In the genomic region with DNA sequence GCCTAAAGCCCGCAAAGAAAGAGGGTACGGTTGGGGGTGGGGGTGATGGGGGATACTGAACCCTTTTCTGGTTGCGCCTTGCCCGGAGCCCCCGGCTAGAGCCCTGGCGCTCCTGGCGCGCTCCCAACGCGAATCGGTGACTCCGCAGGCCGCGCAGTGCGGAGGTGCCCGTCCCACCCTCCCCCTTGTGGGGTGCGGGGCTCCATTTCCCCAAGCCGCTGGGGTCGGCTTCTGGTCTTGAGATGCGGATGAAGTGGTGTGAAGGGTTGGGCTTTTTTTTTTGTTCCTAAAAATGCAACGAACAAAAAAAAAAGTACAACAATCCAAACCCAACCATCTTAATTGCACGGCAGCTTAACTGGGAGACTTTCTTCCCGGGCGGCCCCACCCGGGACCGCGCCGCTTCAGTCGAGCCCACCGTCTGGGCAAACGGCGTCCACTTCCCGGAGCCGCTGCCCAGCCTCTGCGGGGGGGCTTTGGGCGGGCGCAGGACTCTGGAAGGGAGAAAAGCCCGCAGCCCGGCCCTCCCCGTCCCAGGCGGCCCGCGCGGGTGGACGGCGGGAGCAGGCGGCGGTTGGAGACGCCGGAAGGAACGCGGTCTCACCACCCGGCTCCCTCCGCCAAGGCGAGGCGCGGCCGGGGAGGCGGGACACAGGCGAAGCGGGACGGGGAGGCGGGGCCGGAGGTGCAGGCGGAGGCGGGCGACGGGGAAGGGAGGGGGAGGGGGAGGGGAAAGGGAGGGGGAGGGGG, we compare ENCODE assay signal across 8 cellular contexts. TPM values are rescaled to one million over a fixed set of nuclear protein-coding genes. Genes with fewer than 3 reads are reported as not detected.
A peak's percentile ranks its signal among the peaks of the same experiment; 100 is the strongest.
DNase-seq lines count a peak whose midpoint lies in the region; ATAC-seq and TF ChIP-seq lines count a peak whose summit lies in the region.

No MANE protein-coding gene starts in this region.

- TF ChIP-seq EP300 in gastroesophageal sphincter (IDR thresholded peaks at IDR 0.05) = no peak

- in situ Hi-C loops in SK-MEL-5 (cut with HindIII; ENCODE audit: low pct_unique_long_range_greater_than_20kb, low sequenced_read_pairs) = no loop called here

- intact Hi-C loops in activated naive CD4-positive, alpha-beta T cell treated with anti-CD3 and anti-CD28 coated beads for 36 hours (cut with micrococcal nuclease) = loop anchor here (2.0 to 5.0 kb wide), 5 partner anchors 240 to 596 kb away; a partner anchor contains a TSS

- peaks cover 28% of the 10 kb centered on the region for H3K4me1 Mint-ChIP-seq in activated naive CD4-positive, alpha-beta T cell treated with anti-CD3 and anti-CD28 coated beads for 36 hours (ENCODE audit: low read depth)

- H3K9me3 ChIP-seq in gastroesophageal sphincter (no peaks in the 10 kb centered on the region), subcutaneous abdominal adipose tissue (ENCODE audit: control insufficient read depth in 5 of 5, low read length in 5 of 5) (no peaks in the 10 kb centered on the region)

- H3K4me1 ChIP-seq in gastroesophageal sphincter = peaks cover 0 to 46% (median 22%) of the 10 kb centered on the region in 3 donors
- peaks cover 4 to 39% (median 34%) of the 10 kb centered on the region in 5 donors for H3K4me1 ChIP-seq in subcutaneous abdominal adipose tissue (ENCODE audit: control insufficient read depth in 5 of 5, insufficient read depth in 5 of 5, low read length in 5 of 5)

- H3K36me3 Mint-ChIP-seq in activated naive CD4-positive, alpha-beta T cell treated with anti-CD3 and anti-CD28 coated beads for 36 hours (ENCODE audit: low read depth) = peaks cover 17% of the 10 kb centered on the region

- H3K27me3 ChIP-seq in gastroesophageal sphincter = no peaks in the 10 kb centered on the region
- no peaks in the 10 kb centered on the region for H3K27me3 ChIP-seq in subcutaneous abdominal adipose tissue (ENCODE audit: control insufficient read depth in 5 of 5, insufficient read depth in 4 of 5, low read length in 5 of 5)

- TF ChIP-seq CTCF in gastroesophageal sphincter (IDR thresholded peaks at IDR 0.05) = no peak

- DNase-seq in DMS153 treated with DMSO at 0.1 percent for 48 hours (lab: John Stamatoyannopoulos, UW; ENCODE audit: unreplicated experiment) (peak; percentile 66), KG1 (lab: John Stamatoyannopoulos, UW) (peak; percentile 62), SK-MEL-5 (ENCODE audit: low read depth, low spot score) (peak; percentile 88), non-pigmented ciliary epithelial cell (ENCODE audit: low read depth) (peak; percentile 54)
- DNase-seq in activated naive CD4-positive, alpha-beta T cell treated with anti-CD3 and anti-CD28 coated beads for 36 hours = peak; percentile 92

- no peaks in the 10 kb centered on the region for H3K27me3 Mint-ChIP-seq in activated naive CD4-positive, alpha-beta T cell treated with anti-CD3 and anti-CD28 coated beads for 36 hours (ENCODE audit: low read depth)

- ATAC-seq in GM21529 (IDR thresholded peaks at IDR 0.05; ENCODE audit: unreplicated experiment) (peak; percentile 49), gastroesophageal sphincter (peak; percentile 90)

- TF ChIP-seq POLR2A in gastroesophageal sphincter (IDR thresholded peaks at IDR 0.05) = peak; percentile 67 to 86

- H3K36me3 ChIP-seq in gastroesophageal sphincter (peaks cover 0 to 14% of the 10 kb centered on the region in 2 donors), subcutaneous abdominal adipose tissue (ENCODE audit: control insufficient read depth in 5 of 5, insufficient read depth in 5 of 5, low read length in 5 of 5) (peaks cover 2 to 15% (median 10%) of the 10 kb centered on the region in 5 donors)

- peak overlapping the region; percentile 67 to 85 for H3K4me3 ChIP-seq in gastroesophageal sphincter
- peak overlapping the region; percentile 69 to 81 (median 70) for H3K4me3 ChIP-seq in subcutaneous abdominal adipose tissue (ENCODE audit: low read depth in 1 of 5, low read length in 5 of 5)

- WGBS in gastroesophageal sphincter (ENCODE audit: low coverage in 1 of 2), 2 donors = 0% methylated on average over 3 to 10 of the region's 68 CpGs

- peak overlapping the region; percentile 63 for H3K4me3 Mint-ChIP-seq in activated naive CD4-positive, alpha-beta T cell treated with anti-CD3 and anti-CD28 coated beads for 36 hours

- H3K9ac ChIP-seq in subcutaneous abdominal adipose tissue (ENCODE audit: low read length in 5 of 5) = peak overlapping the region in 4 of 5 donors; percentile 70 to 87 (median 80)

- H3K27ac ChIP-seq in gastroesophageal sphincter = peak overlapping the region; percentile 89 to 100 (median 98)
- H3K27ac ChIP-seq in subcutaneous abdominal adipose tissue (ENCODE audit: low read depth, low read length) = peak overlapping the region; percentile 77

- peak overlapping the region; percentile 13 for H3K27ac Mint-ChIP-seq in activated naive CD4-positive, alpha-beta T cell treated with anti-CD3 and anti-CD28 coated beads for 36 hours

- CTCF ChIA-PET in activated naive CD4-positive, alpha-beta T cell treated with anti-CD3 and anti-CD28 coated beads for 36 hours (lab: Charles Lee) = interaction anchor here (0.8 to 2.2 kb wide), 13 partner anchors 11 to 915 kb away, joined by 3 to 15 read pairs (median 5); no protein-coding TSS in a partner anchor

- no peaks in the 10 kb centered on the region for H3K9me3 Mint-ChIP-seq in activated naive CD4-positive, alpha-beta T cell treated with anti-CD3 and anti-CD28 coated beads for 36 hours

RNA-seq across cellular contexts. Expression of a gene that starts 0.5 kb away (rescaled TPM):
- total RNA-seq in SK-MEL-5 (2014; rRNA removed; shearing (Covaris generic)) = 38.5 and 41.8 TPM in 2 replicates
- polyA plus RNA-seq in SK-MEL-5 (2015; cell fraction: cytosol; rRNA removed) = 16.3 and 16.4 TPM in 2 replicates
- polyA plus RNA-seq in SK-MEL-5 (2015; cell fraction: nucleus; rRNA removed) = 53.9 and 69.4 TPM in 2 replicates
- total RNA-seq in activated naive CD4-positive, alpha-beta T cell treated with anti-CD3 and anti-CD28 coated beads for 36 hours = 10 to 100 TPM; 15.5 to 15.8 TPM
- total RNA-seq in gastroesophageal sphincter = 10 to 100 TPM; 25.4 to 45.8 (median 37.5) TPM

RNA-seq across cellular contexts. Expression of a gene that starts 18.9 kb away (rescaled TPM):
- 0.80 and 1.7 TPM in 2 replicates for total RNA-seq in SK-MEL-5 (2014; rRNA removed; shearing (Covaris generic))
- 1.00 and 1.3 TPM in 2 replicates for polyA plus RNA-seq in SK-MEL-5 (2015; cell fraction: cytosol; rRNA removed)
- polyA plus RNA-seq in SK-MEL-5 (2015; cell fraction: nucleus; rRNA removed) = 3.0 TPM in 1 of 2 replicates, not detected in the other
- not detected for total RNA-seq in activated naive CD4-positive, alpha-beta T cell treated with anti-CD3 and anti-CD28 coated beads for 36 hours
- 1 to 10 TPM in 3 of 4 donors, under 1 TPM in 1; 0.32 to 6.7 (median 3.4) TPM for total RNA-seq in gastroesophageal sphincter

Comparison
In these comparisons a context has a peak if more than half of its experiments do, and no peak if none do; other contexts are left out.
1. Peak in every context shown above with its lines: DNase-seq, ATAC-seq, H3K4me3 ChIP-seq and H3K27ac ChIP-seq.